8 cellular contexts compared by ENCODE assay signal in the genomic region with DNA sequence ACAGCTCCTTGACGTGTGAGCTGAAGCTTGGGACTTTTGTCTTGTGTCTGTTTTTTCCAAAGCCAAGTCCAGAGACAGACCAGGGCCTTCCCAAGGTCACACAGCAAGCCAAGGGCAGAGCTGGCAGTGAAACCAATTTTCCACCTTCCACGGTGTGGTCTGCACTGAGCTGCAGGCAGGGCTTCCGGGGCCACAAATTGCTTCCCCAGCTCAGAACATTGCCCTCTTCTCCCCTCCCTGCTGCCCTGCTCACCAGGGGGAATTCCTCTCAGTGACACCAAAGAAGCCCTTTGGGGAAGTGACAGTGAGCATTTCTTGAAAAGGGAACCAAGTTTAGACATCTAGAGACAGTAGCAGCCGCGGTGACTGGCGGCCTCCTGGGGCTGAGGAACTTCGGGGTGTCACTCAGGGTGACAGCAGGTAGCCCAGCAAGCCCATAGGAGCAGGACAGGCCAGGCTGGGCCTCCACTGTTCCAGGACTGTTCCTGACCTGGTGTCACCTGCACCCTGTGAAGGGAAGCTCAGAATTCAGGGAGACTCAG. TPM values are rescaled to one million over a fixed set of nuclear protein-coding genes. Genes with fewer than 3 reads are reported as not detected.
DNase-seq lines count a peak whose midpoint lies in the region; ATAC-seq and TF ChIP-seq lines count a peak whose summit lies in the region.

No MANE protein-coding gene starts in this region.

- DNase-seq in Peyer's patch = peak in 2 of 3 donors; percentile 80 to 87
- peak; percentile 54 for DNase-seq in activated gamma-delta T cell treated with Interleukin-2 at 50 U/mL for 16 hours
- no peak for DNase-seq in mesothelial cell of epicardium (ENCODE audit: low spot score in 2 of 2, unreplicated experiment in 2 of 2)
- no peak for DNase-seq in nephron progenitor cell
- no peak for DNase-seq in NCI-H1092 (lab: John Stamatoyannopoulos, UW)

- H3K9ac ChIP-seq in subcutaneous abdominal adipose tissue (ENCODE audit: low read length in 5 of 5) = no peak overlapping the region

- H3K9me3 ChIP-seq in Peyer's patch (no peaks in the 10 kb centered on the region), subcutaneous abdominal adipose tissue (ENCODE audit: control insufficient read depth in 5 of 5, low read length in 5 of 5) (no peaks in the 10 kb centered on the region)

- TF ChIP-seq CTCF in Peyer's patch (IDR thresholded peaks at IDR 0.05) (no peak), mesothelial cell of epicardium (IDR thresholded peaks at IDR 0.05; ENCODE audit: unreplicated experiment) (no peak), nephron progenitor cell (IDR thresholded peaks at IDR 0.05) (no peak)

- peak; percentile 37 for ATAC-seq in HG02943 (IDR thresholded peaks at IDR 0.05; ENCODE audit: low read depth, unreplicated experiment)

- H3K27ac ChIP-seq in Peyer's patch (peak overlapping the region; percentile 70 to 77 (median 74)), subcutaneous abdominal adipose tissue (ENCODE audit: low read depth, low read length) (peak overlapping the region; percentile 46)

- no peaks in the 10 kb centered on the region for H3K9me3 Mint-ChIP-seq in mesothelial cell of epicardium
- no peaks in the 10 kb centered on the region for H3K9me3 Mint-ChIP-seq in nephron progenitor cell

- H3K36me3 ChIP-seq in Peyer's patch = no peaks in the 10 kb centered on the region
- no peaks in the 10 kb centered on the region for H3K36me3 ChIP-seq in subcutaneous abdominal adipose tissue (ENCODE audit: control insufficient read depth in 5 of 5, insufficient read depth in 5 of 5, low read length in 5 of 5)

- H3K27me3 ChIP-seq in Peyer's patch = no peaks in the 10 kb centered on the region
- H3K27me3 ChIP-seq in subcutaneous abdominal adipose tissue (ENCODE audit: control insufficient read depth in 5 of 5, insufficient read depth in 4 of 5, low read length in 5 of 5) = peaks cover 0 to 12% (median 0%) of the 10 kb centered on the region in 5 donors

- peak overlapping the region; percentile 7 for H3K4me3 Mint-ChIP-seq in mesothelial cell of epicardium
- H3K4me3 Mint-ChIP-seq in nephron progenitor cell = no peak overlapping the region

- H3K27me3 Mint-ChIP-seq in mesothelial cell of epicardium (ENCODE audit: low read depth) (peaks cover 28% of the 10 kb centered on the region), nephron progenitor cell (ENCODE audit: low read depth, poor library complexity) (peaks cover 24% of the 10 kb centered on the region)

- H3K36me3 Mint-ChIP-seq in mesothelial cell of epicardium (no peaks in the 10 kb centered on the region), nephron progenitor cell (ENCODE audit: low read depth) (no peaks in the 10 kb centered on the region)

- H3K4me3 ChIP-seq in Peyer's patch (peak overlapping the region in 1 of 4 donors; percentile 0), subcutaneous abdominal adipose tissue (ENCODE audit: low read depth in 1 of 5, low read length in 5 of 5) (no peak overlapping the region)

- H3K4me1 Mint-ChIP-seq in mesothelial cell of epicardium = peaks cover 72% of the 10 kb centered on the region
- H3K4me1 Mint-ChIP-seq in nephron progenitor cell = peaks cover 89% of the 10 kb centered on the region

- TF ChIP-seq POLR2A in GM18526 (IDR thresholded peaks at IDR 0.05; ENCODE audit: extremely low read depth, insufficient read length) = peak; percentile 78
- no peak for TF ChIP-seq POLR2A in Peyer's patch (IDR thresholded peaks at IDR 0.05)

- peaks cover 7 to 60% (median 28%) of the 10 kb centered on the region in 4 donors for H3K4me1 ChIP-seq in Peyer's patch
- peaks cover 0 to 39% (median 34%) of the 10 kb centered on the region in 5 donors for H3K4me1 ChIP-seq in subcutaneous abdominal adipose tissue (ENCODE audit: control insufficient read depth in 5 of 5, insufficient read depth in 5 of 5, low read length in 5 of 5)

- peak overlapping the region; percentile 65 for H3K27ac Mint-ChIP-seq in mesothelial cell of epicardium
- no peak overlapping the region for H3K27ac Mint-ChIP-seq in nephron progenitor cell

RNA-seq across cellular contexts. Expression of a gene that starts 9.2 kb away (rescaled TPM):
- total RNA-seq in Peyer's patch (1 to 10 TPM in 1 of 4 donors, under 1 TPM in 1, not detected in 2; 0.67 to 1.7 TPM), mesothelial cell of epicardium (5.7 to 7.1 TPM (median 6.3 TPM) in 3 replicates)

RNA-seq across cellular contexts. Expression of a gene that starts 18.3 kb away (rescaled TPM):
- total RNA-seq in Peyer's patch = 1 to 10 TPM in 2 of 4 donors, under 1 TPM in 2; 0.18 to 5.8 (median 2.9) TPM
- total RNA-seq in mesothelial cell of epicardium = 2.0 to 3.3 TPM (median 2.5 TPM) in 3 replicates

Comparison
In these comparisons a context has a peak if more than half of its experiments do, and no peak if none do; other contexts are left out.
1. DNase-seq: peak in Peyer's patch (2 of 3) and activated gamma-delta T cell treated with Interleukin-2 at 50 U/mL for 16 hours (single experiment); none in mesothelial cell of epicardium (0 of 2), nephron progenitor cell (single experiment) and NCI-H1092 (single experiment).